23 cellular contexts compared by ENCODE assay signal in genomic region chr14:70011708-70012107, GRCh38.
"Had no signal": no experiment of that assay in that cellular context is flagged by ENCODE, and none has a peak within 500 bp of the region (broad histone marks: within the 10 kb centered on the region; RNA-seq: fewer than 3 reads in every experiment).

No MANE protein-coding gene starts in this region.

- H3K9me3 ChIP-seq: pancreas, tibial artery, upper lobe of left lung, vagina had no signal

- H3K27me3 Mint-ChIP-seq: progenitor cell of endocrine pancreas had no signal

- H3K4me1 ChIP-seq: pancreas, upper lobe of left lung, vagina had no signal

- H3K4me1 Mint-ChIP-seq: natural killer cell; stimulated activated effector memory CD8-positive, alpha-beta T cell treated with anti-CD3 and anti-CD28 coated beads, Interleukin-12 subunit alpha, Interleukin-12 subunit beta, amount 100 ng/mL, for 72 hours had no signal

- H3K4me3 ChIP-seq: coronary artery, hepatocyte, pancreas, smooth muscle cell, tibial artery, upper lobe of left lung, vagina had no signal

- H3K4me3 Mint-ChIP-seq: endodermal cell; mesothelial cell of epicardium; natural killer cell; stimulated activated effector memory CD8-positive, alpha-beta T cell treated with anti-CD3 and anti-CD28 coated beads, Interleukin-12 subunit alpha, Interleukin-12 subunit beta, amount 100 ng/mL, for 72 hours; stimulated activated naive CD8-positive, alpha-beta T cell treated with anti-CD3 and anti-CD28 coated beads, Interleukin-15, Interleukin-2, amounts not matched to agents 100 ng/mL and 50 ng/mL, for 24 hours had no signal

- DNase-seq: effector CD4-positive, alpha-beta T cell; endodermal cell; erythroblast; foreskin melanocyte; head of caudate nucleus; natural killer cell; occipital lobe; pancreas; right cardiac atrium; stimulated activated CD4-positive, alpha-beta T cell treated with anti-CD3 and anti-CD28 coated beads, Interleukin-2, amount 100 ng/mL, for 48 hours; stimulated activated CD8-positive, alpha-beta memory T cell treated with anti-CD3 and anti-CD28 coated beads, Interleukin-4, amount 100 ng/mL, for 48 hours; tibial artery; upper lobe of left lung had no signal

- H3K36me3 Mint-ChIP-seq: mesothelial cell of epicardium; natural killer cell; stimulated activated effector memory CD8-positive, alpha-beta T cell treated with anti-CD3 and anti-CD28 coated beads, Interleukin-12 subunit alpha, Interleukin-12 subunit beta, amount 100 ng/mL, for 72 hours had no signal

- H3K4me2 ChIP-seq: hepatocyte, smooth muscle cell had no signal

- H3K27ac Mint-ChIP-seq: endodermal cell; mesothelial cell of epicardium; natural killer cell; progenitor cell of endocrine pancreas; stimulated activated effector memory CD8-positive, alpha-beta T cell treated with anti-CD3 and anti-CD28 coated beads, Interleukin-12 subunit alpha, Interleukin-12 subunit beta, amount 100 ng/mL, for 72 hours; stimulated activated naive CD8-positive, alpha-beta T cell treated with anti-CD3 and anti-CD28 coated beads, Interleukin-15, Interleukin-2, amounts not matched to agents 100 ng/mL and 50 ng/mL, for 24 hours had no signal

- H3K27ac ChIP-seq: coronary artery, hepatocyte, pancreas, tibial artery, upper lobe of left lung, vagina had no signal

- H3K79me2 ChIP-seq: hepatocyte had no signal

- H3K27me3 ChIP-seq: hepatocyte, pancreas, tibial artery, upper lobe of left lung, vagina had no signal

- ATAC-seq: left lobe of liver; natural killer cell; pancreas; stimulated activated effector memory CD8-positive, alpha-beta T cell treated with anti-CD3 and anti-CD28 coated beads, Interleukin-12 subunit alpha, Interleukin-12 subunit beta, amount 100 ng/mL, for 72 hours had no signal

- H3K9me3 Mint-ChIP-seq: endodermal cell; mesothelial cell of epicardium; natural killer cell; stimulated activated effector memory CD8-positive, alpha-beta T cell treated with anti-CD3 and anti-CD28 coated beads, Interleukin-12 subunit alpha, Interleukin-12 subunit beta, amount 100 ng/mL, for 72 hours; stimulated activated naive CD8-positive, alpha-beta T cell treated with anti-CD3 and anti-CD28 coated beads, Interleukin-15, Interleukin-2, amounts not matched to agents 100 ng/mL and 50 ng/mL, for 24 hours had no signal

- FAIRE-seq: endothelial cell of umbilical vein, pancreas had no signal

- H3K36me3 ChIP-seq: pancreas, upper lobe of left lung, vagina had no signal

- H2AFZ ChIP-seq: hepatocyte had no signal
